In genomic region chr3:185423178-185423577, GRCh38 we compare ENCODE assay signal across 10 cellular contexts.
A peak's percentile ranks its signal among the peaks of the same experiment; 100 is the strongest.
DNase-seq lines count a peak whose midpoint lies in the region; ATAC-seq and TF ChIP-seq lines count a peak whose summit lies in the region.
"Had no signal": no experiment of that assay in that cellular context is flagged by ENCODE, and none has a peak within 500 bp of the region (broad histone marks: within the 10 kb centered on the region; RNA-seq: fewer than 3 reads in every experiment).

No MANE protein-coding gene starts in this region.

- peak; percentile 9 for DNase-seq in adipocyte (ENCODE audit: low read depth)
- DNase-seq in nephron progenitor cell: no peak
- no peak for DNase-seq in DMS114 treated with DMSO at 0.1 percent for 48 hours (lab: John Stamatoyannopoulos, UW; ENCODE audit: unreplicated experiment)
- no peak for DNase-seq in DMS153 (lab: John Stamatoyannopoulos, UW)
- DNase-seq: aorta, T-helper 17 cell had no signal

- TF ChIP-seq CTCF in nephron progenitor cell (IDR thresholded peaks at IDR 0.05): no peak

- H3K4me1 ChIP-seq in adipocyte (ENCODE audit: control insufficient read depth, insufficient read depth, low read length): peaks cover 15% of the 10 kb centered on the region

- H3K36me3 Mint-ChIP-seq in nephron progenitor cell (ENCODE audit: low read depth): no peaks in the 10 kb centered on the region

- no peak overlapping the region for H3K4me3 ChIP-seq in adipocyte (ENCODE audit: low read length)

- TF ChIP-seq EP300 in Ishikawa (IDR thresholded peaks at IDR 0.05; ENCODE audit: borderline replicate concordance): no peak

- H3K9me3 ChIP-seq in adipocyte (ENCODE audit: control insufficient read depth, low read length): no peaks in the 10 kb centered on the region

- no peaks in the 10 kb centered on the region for H3K27me3 ChIP-seq in adipocyte (replicated peaks; ENCODE audit: control insufficient read depth, insufficient read depth, low read length)

- no peaks in the 10 kb centered on the region for H3K36me3 ChIP-seq in adipocyte (ENCODE audit: control insufficient read depth, insufficient read depth, low read length, severe bottlenecking)

- peaks cover 4% of the 10 kb centered on the region for H3K27me3 Mint-ChIP-seq in nephron progenitor cell (ENCODE audit: low read depth, poor library complexity)

- no peak overlapping the region for H3K4me3 Mint-ChIP-seq in nephron progenitor cell
- H3K4me3 Mint-ChIP-seq: T-helper 17 cell had no signal

- peaks cover 3% of the 10 kb centered on the region for H3K9me3 Mint-ChIP-seq in nephron progenitor cell

- ATAC-seq in GM19035 (IDR thresholded peaks at IDR 0.05; ENCODE audit: unreplicated experiment) (peak; percentile 47), HG03378 (IDR thresholded peaks at IDR 0.05; ENCODE audit: unreplicated experiment) (no peak), GM21717 (IDR thresholded peaks at IDR 0.05; ENCODE audit: unreplicated experiment) (no peak)
- ATAC-seq: T-helper 17 cell had no signal

- no peak for TF ChIP-seq RAD21 in Ishikawa (IDR thresholded peaks at IDR 0.05; ENCODE audit: low read depth)

- H3K9ac ChIP-seq in adipocyte (ENCODE audit: low read length): no peak overlapping the region

- no peaks in the 10 kb centered on the region for H3K4me1 Mint-ChIP-seq in nephron progenitor cell

- H3K27ac Mint-ChIP-seq in nephron progenitor cell: peak overlapping the region; percentile 34
- H3K27ac Mint-ChIP-seq: T-helper 17 cell had no signal

TF ChIP-seq in Ishikawa, 13 proteins besides CTCF, POLR2A, EP300 and RAD21:
- TF ChIP-seq, protein P1, sequence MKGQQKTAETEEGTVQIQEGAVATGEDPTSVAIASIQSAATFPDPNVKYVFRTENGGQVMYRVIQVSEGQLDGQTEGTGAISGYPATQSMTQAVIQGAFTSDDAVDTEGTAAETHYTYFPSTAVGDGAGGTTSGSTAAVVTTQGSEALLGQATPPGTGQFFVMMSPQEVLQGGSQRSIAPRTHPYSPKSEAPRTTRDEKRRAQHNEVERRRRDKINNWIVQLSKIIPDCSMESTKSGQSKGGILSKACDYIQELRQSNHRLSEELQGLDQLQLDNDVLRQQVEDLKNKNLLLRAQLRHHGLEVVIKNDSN (IDR thresholded peaks at IDR 0.05): no peak
- TF ChIP-seq TCF12 (IDR thresholded peaks at IDR 0.05; ENCODE audit: low read depth): 0 out of 2 replicates have a peak, but pooled peaks have one; percentile 0
